In genomic region chr2:2222931-2223330, GRCh38 we compare ENCODE assay signal across 22 cellular contexts.
DNase-seq lines count a peak whose midpoint lies in the region; ATAC-seq, FAIRE-seq and TF ChIP-seq lines count a peak whose summit lies in the region.
"Had no signal": no experiment of that assay in that cellular context is flagged by ENCODE, and none has a peak within 500 bp of the region (broad histone marks: within the 10 kb centered on the region; RNA-seq: fewer than 3 reads in every experiment).

No MANE protein-coding gene starts in this region.

- H3K4me1 ChIP-seq in osteoblast (ENCODE audit: insufficient read depth, low read length) = no peaks in the 10 kb centered on the region
- H3K4me1 ChIP-seq: ascending aorta, HAP-1 had no signal

- FAIRE-seq in bronchial epithelial cell (lab: Jason Lieb, UNC) = no peak
- FAIRE-seq: G401.6, K562 had no signal

- TF ChIP-seq CTCF in bronchial epithelial cell (IDR thresholded peaks at IDR 0.05; ENCODE audit: insufficient read depth, low read length, severe bottlenecking) = no peak
- no peak for TF ChIP-seq CTCF in osteoblast (IDR thresholded peaks at IDR 0.05; ENCODE audit: extremely low read depth, low read depth, low read length)

- no peak for ATAC-seq in GM18858 (IDR thresholded peaks at IDR 0.05; ENCODE audit: unreplicated experiment)
- ATAC-seq: K562, Right ventricle myocardium inferior had no signal

- H3K36me3 ChIP-seq in bronchial epithelial cell (ENCODE audit: control insufficient read depth, insufficient read depth, low read length) (no peaks in the 10 kb centered on the region), osteoblast (ENCODE audit: insufficient read depth, low read length) (no peaks in the 10 kb centered on the region)
- H3K36me3 ChIP-seq: ascending aorta, HAP-1 had no signal

- H3K9me3 ChIP-seq in osteoblast (ENCODE audit: low read depth, low read length) = no peaks in the 10 kb centered on the region
- H3K9me3 ChIP-seq: ascending aorta, HAP-1 had no signal

- H2AFZ ChIP-seq in osteoblast (ENCODE audit: low read length) = no peak overlapping the region

- no peaks in the 10 kb centered on the region for H3K79me2 ChIP-seq in osteoblast (ENCODE audit: insufficient read depth, low read length)

- H3K27ac ChIP-seq in osteoblast (ENCODE audit: low read depth, low read length) = no peak overlapping the region
- H3K27ac ChIP-seq: ascending aorta had no signal

- DNase-seq in Daoy (ENCODE audit: low read depth) (peak; percentile 88), LHCN-M2 (ENCODE audit: low read depth) (peak; percentile 84), bronchial epithelial cell (ENCODE audit: low read depth) (peak; percentile 44), osteoblast (ENCODE audit: insufficient read length, low spot score, missing footprints) (peak; percentile 57), Kasumi-1 (lab: John Stamatoyannopoulos, UW) (no peak)
- no peak for DNase-seq in stimulated activated CD4-positive, alpha-beta T cell treated with anti-CD3 and anti-CD28 coated beads, Interleukin-15, amount 100 ng/mL, for 24 hours
- DNase-seq: activated CD4-positive, alpha-beta memory T cell treated with anti-CD3 and anti-CD28 coated beads, Interleukin-2, amount 10 ng/mL, durations not matched to agents 7 days and 5 days; activated CD4-positive, CD25-positive, alpha-beta regulatory T cell; activated T-cell treated with anti-CD3 and anti-CD28 coated beads, Interleukin-2, amount 50 U/mL, for 1 hour; CD4-positive, alpha-beta T cell; effector memory CD4-positive, alpha-beta T cell; MV-4-11; NCI-H1930; NCI-H226; NCI-H748 treated with DMSO at 0.1 percent for 48 hours; T1000 had no signal

- H3K4me3 ChIP-seq in bronchial epithelial cell (ENCODE audit: low read depth, low read length) = no peak overlapping the region
- no peak overlapping the region for H3K4me3 ChIP-seq in osteoblast (ENCODE audit: insufficient read depth, low read length)
- H3K4me3 ChIP-seq: ascending aorta, HAP-1, K562 had no signal

- H3K27me3 ChIP-seq in bronchial epithelial cell (ENCODE audit: control insufficient read depth, insufficient read depth, low read length) = no peaks in the 10 kb centered on the region
- no peaks in the 10 kb centered on the region for H3K27me3 ChIP-seq in osteoblast (ENCODE audit: insufficient read depth, low read length)
- H3K27me3 ChIP-seq: ascending aorta had no signal

- H3K4me2 ChIP-seq in osteoblast (ENCODE audit: insufficient read depth, low read length) = no peak overlapping the region

- no peaks in the 10 kb centered on the region for H4K20me1 ChIP-seq in osteoblast (ENCODE audit: insufficient read depth, low read length)

Comparison
In these comparisons a context has a peak if more than half of its experiments do, and no peak if none do; other contexts are left out.
1. DNase-seq: peak in Daoy (single experiment), LHCN-M2 (single experiment), bronchial epithelial cell (single experiment) and osteoblast (single experiment); none in stimulated activated CD4-positive, alpha-beta T cell treated with anti-CD3 and anti-CD28 coated beads, Interleukin-15, amount 100 ng/mL, for 24 hours (single experiment) and Kasumi-1 (0 of 2).